ENCODE assay signal across 12 cellular contexts in the genomic region with DNA sequence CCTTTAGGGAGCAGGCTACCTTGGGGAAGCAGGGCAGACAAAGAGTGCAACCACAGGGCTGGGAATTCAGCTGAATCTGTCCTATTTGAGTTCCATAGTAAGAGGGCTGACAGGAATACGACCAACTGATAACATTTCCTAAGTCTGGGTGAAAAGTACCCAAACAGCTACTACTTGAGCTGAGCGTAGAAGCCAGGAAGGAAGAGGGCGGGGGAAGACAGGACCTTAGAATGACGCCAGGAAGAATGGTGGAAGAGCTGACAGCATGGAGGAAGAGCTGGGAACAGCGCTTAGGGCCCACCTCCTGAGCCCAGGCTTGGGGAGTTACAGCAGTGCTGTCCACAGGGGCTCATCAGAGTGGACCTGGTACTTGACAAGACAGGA. TPM values are rescaled to one million over a fixed set of nuclear protein-coding genes. Genes with fewer than 3 reads are reported as not detected.
A peak's percentile ranks its signal among the peaks of the same experiment; 100 is the strongest.
DNase-seq lines count a peak whose midpoint lies in the region; ATAC-seq and TF ChIP-seq lines count a peak whose summit lies in the region.
"Had no signal": no experiment of that assay in that cellular context is flagged by ENCODE, and none has a peak within 500 bp of the region (broad histone marks: within the 10 kb centered on the region; RNA-seq: fewer than 3 reads in every experiment).

No MANE protein-coding gene starts in this region.

- H3K9me3 Mint-ChIP-seq in activated CD4-positive, alpha-beta T cell treated with anti-CD3 and anti-CD28 coated beads, Interleukin-2, amount 10 ng/mL, durations not matched to agents 24 days and 14 days, result no peaks in the 10 kb centered on the region
- peaks cover 3% of the 10 kb centered on the region for H3K9me3 Mint-ChIP-seq in activated CD8-positive, alpha-beta T cell treated with anti-CD3 and anti-CD28 coated beads for 36 hours
- no peaks in the 10 kb centered on the region for H3K9me3 Mint-ChIP-seq in stimulated activated effector memory CD8-positive, alpha-beta T cell treated with anti-CD3 and anti-CD28 coated beads, Interleukin-12 subunit alpha, Interleukin-12 subunit beta, amount 100 ng/mL, for 72 hours

- no peaks in the 10 kb centered on the region for H3K36me3 ChIP-seq in left ventricle myocardium inferior
- H3K36me3 ChIP-seq: SJCRH30 had no signal

- H3K4me3 Mint-ChIP-seq in activated CD4-positive, alpha-beta T cell treated with anti-CD3 and anti-CD28 coated beads, Interleukin-2, amount 10 ng/mL, durations not matched to agents 24 days and 14 days, result peak overlapping the region; percentile 47
- H3K4me3 Mint-ChIP-seq in activated CD8-positive, alpha-beta T cell treated with anti-CD3 and anti-CD28 coated beads for 36 hours, result no peak overlapping the region
- H3K4me3 Mint-ChIP-seq in stimulated activated effector memory CD8-positive, alpha-beta T cell treated with anti-CD3 and anti-CD28 coated beads, Interleukin-12 subunit alpha, Interleukin-12 subunit beta, amount 100 ng/mL, for 72 hours, result peak overlapping the region; percentile 28
- H3K4me3 Mint-ChIP-seq: H9 had no signal

- H3K27me3 ChIP-seq in left ventricle myocardium inferior (ENCODE audit: low read depth), result no peaks in the 10 kb centered on the region
- H3K27me3 ChIP-seq: SJCRH30 had no signal

- no peaks in the 10 kb centered on the region for H3K27me3 Mint-ChIP-seq in activated CD4-positive, alpha-beta T cell treated with anti-CD3 and anti-CD28 coated beads, Interleukin-2, amount 10 ng/mL, durations not matched to agents 24 days and 14 days
- H3K27me3 Mint-ChIP-seq in activated CD8-positive, alpha-beta T cell treated with anti-CD3 and anti-CD28 coated beads for 36 hours, result no peaks in the 10 kb centered on the region

- ATAC-seq in activated CD8-positive, alpha-beta T cell treated with anti-CD3 and anti-CD28 coated beads for 36 hours, result no peak
- no peak for ATAC-seq in stimulated activated effector memory CD8-positive, alpha-beta T cell treated with anti-CD3 and anti-CD28 coated beads, Interleukin-12 subunit alpha, Interleukin-12 subunit beta, amount 100 ng/mL, for 72 hours
- ATAC-seq in GM18868 (IDR thresholded peaks at IDR 0.05; ENCODE audit: unreplicated experiment), result no peak

- H3K27ac Mint-ChIP-seq in activated CD4-positive, alpha-beta T cell treated with anti-CD3 and anti-CD28 coated beads, Interleukin-2, amount 10 ng/mL, durations not matched to agents 24 days and 14 days, result peak overlapping the region; percentile 86
- peak overlapping the region; percentile 82 for H3K27ac Mint-ChIP-seq in activated CD8-positive, alpha-beta T cell treated with anti-CD3 and anti-CD28 coated beads for 36 hours
- peak overlapping the region; percentile 58 for H3K27ac Mint-ChIP-seq in stimulated activated effector memory CD8-positive, alpha-beta T cell treated with anti-CD3 and anti-CD28 coated beads, Interleukin-12 subunit alpha, Interleukin-12 subunit beta, amount 100 ng/mL, for 72 hours

- peak overlapping the region; percentile 60 for H3K27ac ChIP-seq in left ventricle myocardium inferior (replicated peaks)
- H3K27ac ChIP-seq: SJCRH30 had no signal

- H3K9me3 ChIP-seq in left ventricle myocardium inferior (replicated peaks), result no peaks in the 10 kb centered on the region
- H3K9me3 ChIP-seq: SJCRH30 had no signal

- no peak for DNase-seq in activated CD4-positive, alpha-beta T cell treated with anti-CD3 and anti-CD28 coated beads, Interleukin-2, amount 10 ng/mL, durations not matched to agents 24 days and 14 days
- DNase-seq in activated CD4-positive, alpha-beta T cell treated with anti-CD3 and anti-CD28 coated beads, Interleukin-2, amount 50 U/mL, for 48 hours, result no peak
- no peak for DNase-seq in activated CD8-positive, alpha-beta T cell treated with anti-CD3 and anti-CD28 coated beads for 36 hours
- DNase-seq in left ventricle myocardium inferior, result no peak
- DNase-seq in stimulated activated effector memory CD8-positive, alpha-beta T cell treated with anti-CD3 and anti-CD28 coated beads, Interleukin-12 subunit alpha, Interleukin-12 subunit beta, amount 100 ng/mL, for 72 hours (ENCODE audit: low spot score in 2 of 2), result no peak
- no peak for DNase-seq in foreskin melanocyte
- DNase-seq in GOT3 (lab: John Stamatoyannopoulos, UW), result no peak
- DNase-seq: GF-D8; H9; SJCRH30; stimulated activated naive CD4-positive, alpha-beta T cell treated with Interleukin-2 at 50 U/mL for 16 hours had no signal

- H3K36me3 Mint-ChIP-seq in activated CD4-positive, alpha-beta T cell treated with anti-CD3 and anti-CD28 coated beads, Interleukin-2, amount 10 ng/mL, durations not matched to agents 24 days and 14 days (ENCODE audit: low read depth), result peaks cover 26% of the 10 kb centered on the region
- H3K36me3 Mint-ChIP-seq in activated CD8-positive, alpha-beta T cell treated with anti-CD3 and anti-CD28 coated beads for 36 hours (ENCODE audit: low read depth), result peaks cover 40% of the 10 kb centered on the region
- peaks cover 84% of the 10 kb centered on the region for H3K36me3 Mint-ChIP-seq in stimulated activated effector memory CD8-positive, alpha-beta T cell treated with anti-CD3 and anti-CD28 coated beads, Interleukin-12 subunit alpha, Interleukin-12 subunit beta, amount 100 ng/mL, for 72 hours

- peaks cover 47% of the 10 kb centered on the region for H3K4me1 ChIP-seq in left ventricle myocardium inferior
- H3K4me1 ChIP-seq: SJCRH30 had no signal

- no peak for TF ChIP-seq CTCF in activated CD8-positive, alpha-beta T cell treated with anti-CD3 and anti-CD28 coated beads for 36 hours (IDR thresholded peaks at IDR 0.05)
- no peak for TF ChIP-seq CTCF in left ventricle myocardium inferior (IDR thresholded peaks at IDR 0.05; ENCODE audit: borderline replicate concordance)

- intact Hi-C loops in activated CD4-positive, alpha-beta T cell treated with anti-CD3 and anti-CD28 coated beads, Interleukin-2, amount 10 ng/mL, durations not matched to agents 24 days and 14 days (cut with micrococcal nuclease), result no loop called here
- intact Hi-C loops in activated CD8-positive, alpha-beta T cell treated with anti-CD3 and anti-CD28 coated beads for 36 hours (cut with micrococcal nuclease), result no loop called here
- intact Hi-C loops in left ventricle myocardium inferior (cut with micrococcal nuclease), result no loop called here

- H3K4me3 ChIP-seq in left ventricle myocardium inferior, result no peak overlapping the region
- H3K4me3 ChIP-seq: SJCRH30 had no signal

- POLR2A ChIA-PET in activated CD8-positive, alpha-beta T cell treated with anti-CD3 and anti-CD28 coated beads for 36 hours (lab: Charles Lee), result interaction anchor here (0.6 kb wide), 2 partner anchors 11 to 31 kb away, joined by 3 read pairs; no protein-coding TSS in a partner anchor

- CTCF ChIA-PET in activated CD8-positive, alpha-beta T cell treated with anti-CD3 and anti-CD28 coated beads for 36 hours (lab: Charles Lee), result interaction anchor here (1.2 kb wide), 1 partner anchor 9 kb away, joined by 4 read pairs; no protein-coding TSS in a partner anchor

- H3K4me1 Mint-ChIP-seq in activated CD4-positive, alpha-beta T cell treated with anti-CD3 and anti-CD28 coated beads, Interleukin-2, amount 10 ng/mL, durations not matched to agents 24 days and 14 days, result peaks cover 28% of the 10 kb centered on the region
- H3K4me1 Mint-ChIP-seq in activated CD8-positive, alpha-beta T cell treated with anti-CD3 and anti-CD28 coated beads for 36 hours (ENCODE audit: low read depth), result peaks cover 35% of the 10 kb centered on the region
- H3K4me1 Mint-ChIP-seq in stimulated activated effector memory CD8-positive, alpha-beta T cell treated with anti-CD3 and anti-CD28 coated beads, Interleukin-12 subunit alpha, Interleukin-12 subunit beta, amount 100 ng/mL, for 72 hours, result peaks cover 24% of the 10 kb centered on the region
- H3K4me1 Mint-ChIP-seq: H9 had no signal

RNA-seq across cellular contexts. Expression of gene MECP2, which starts 14.4 kb away (rescaled TPM):
- 55.1 and 58.8 TPM in 2 replicates for total RNA-seq in activated CD4-positive, alpha-beta T cell treated with anti-CD3 and anti-CD28 coated beads, Interleukin-2, amount 10 ng/mL, durations not matched to agents 24 days and 14 days
- 10 to 100 TPM; 63.7 to 65.1 TPM for total RNA-seq in activated CD8-positive, alpha-beta T cell treated with anti-CD3 and anti-CD28 coated beads for 36 hours
- total RNA-seq in left ventricle myocardium inferior, result 28.3 TPM
